18 cellular contexts compared by ENCODE assay signal in genomic region chr6:71534916-71535315, GRCh38.
A peak's percentile ranks its signal among the peaks of the same experiment; 100 is the strongest.
DNase-seq lines count a peak whose midpoint lies in the region; ATAC-seq, FAIRE-seq and TF ChIP-seq lines count a peak whose summit lies in the region.
"Had no signal": no experiment of that assay in that cellular context is flagged by ENCODE, and none has a peak within 500 bp of the region (broad histone marks: within the 10 kb centered on the region; RNA-seq: fewer than 3 reads in every experiment).

No MANE protein-coding gene starts in this region.

- intact Hi-C loops in tibial artery (cut with DNase I; ENCODE audit: low total_unique reads) = loop anchor here (5.0 kb wide), 1 partner anchor 547 kb away; no protein-coding TSS in a partner anchor

- H3K14ac ChIP-seq in mesenchymal stem cell (ENCODE audit: low read length in 2 of 2) (no peak overlapping the region), neuronal stem cell (ENCODE audit: low read length) (no peak overlapping the region)

- H3K9ac ChIP-seq in mesenchymal stem cell (ENCODE audit: low read length) (no peak overlapping the region), neuronal stem cell (ENCODE audit: low read depth, low read length, poor library complexity) (no peak overlapping the region)

- H3K18ac ChIP-seq in mesenchymal stem cell (ENCODE audit: low read depth in 1 of 2, low read length in 2 of 2) (no peak overlapping the region), neuronal stem cell (ENCODE audit: low read length) (no peak overlapping the region)

- H4K8ac ChIP-seq in mesenchymal stem cell (ENCODE audit: low read length) = no peak overlapping the region
- H4K8ac ChIP-seq in neuronal stem cell (ENCODE audit: low read depth, low read length) = no peak overlapping the region

- TF ChIP-seq CTCF in tibial artery (IDR thresholded peaks at IDR 0.05) = no peak

- no peak overlapping the region for H3K4me3 ChIP-seq in mesenchymal stem cell (ENCODE audit: insufficient read depth in 1 of 2, low read depth in 1 of 2, low read length in 2 of 2)
- no peak overlapping the region for H3K4me3 ChIP-seq in neuronal stem cell (ENCODE audit: low read length in 2 of 2)
- no peak overlapping the region for H3K4me3 ChIP-seq in tibial artery

- no peak for ATAC-seq in HG02763 (IDR thresholded peaks at IDR 0.05; ENCODE audit: unreplicated experiment)
- ATAC-seq in HG02759 (IDR thresholded peaks at IDR 0.05; ENCODE audit: unreplicated experiment) = no peak
- ATAC-seq: CD8-positive, alpha-beta T cell had no signal

- no peak for DNase-seq in H54 (ENCODE audit: insufficient read length, low spot score)
- DNase-seq in mesenchymal stem cell = no peak
- DNase-seq in neuronal stem cell (ENCODE audit: low spot score) = no peak
- DNase-seq in tibial artery = no peak
- DNase-seq: CD4-positive, CD25-positive, alpha-beta regulatory T cell; CD8-positive, alpha-beta T cell; DMS 273 treated with DMSO at 0.1 percent for 48 hours; DMS79; EL; GF-D8; GOT3; H7; HCEC 1CT had no signal

- no peak overlapping the region for H2BK12ac ChIP-seq in mesenchymal stem cell (ENCODE audit: low read length in 2 of 2)
- H2BK12ac ChIP-seq in neuronal stem cell (ENCODE audit: low read length) = no peak overlapping the region

- no peak overlapping the region for H2AFZ ChIP-seq in mesenchymal stem cell (ENCODE audit: low read depth, low read length)
- peak overlapping the region; percentile 17 for H2AFZ ChIP-seq in neuronal stem cell (ENCODE audit: low read length)

- H4K91ac ChIP-seq in mesenchymal stem cell (ENCODE audit: low read length) (no peak overlapping the region), neuronal stem cell (ENCODE audit: low read depth, low read length, poor library complexity) (no peak overlapping the region)

- H2BK120ac ChIP-seq in mesenchymal stem cell (ENCODE audit: low read depth, low read length) (no peak overlapping the region), neuronal stem cell (ENCODE audit: low read depth, low read length) (no peak overlapping the region)

- 62% methylated on average over 2 of the region's 3 CpGs for WGBS in mesenchymal stem cell
- WGBS in neuronal stem cell (ENCODE audit: extremely low coverage in 2 of 2, insufficient read length in 2 of 2, insufficient replicate concordance in 1 of 2), 2 donors = no CpG with 5 or more reads among the region's 3 CpGs

- TF ChIP-seq POLR2A in H54 (IDR thresholded peaks at IDR 0.05; ENCODE audit: low read depth, low read length) = no peak

- no peak overlapping the region for H2AK5ac ChIP-seq in mesenchymal stem cell (ENCODE audit: low read length, severe bottlenecking)
- no peak overlapping the region for H2AK5ac ChIP-seq in neuronal stem cell (ENCODE audit: low read depth, low read length)

- peak; percentile 62 for FAIRE-seq in H54 (lab: Jason Lieb, UNC)
- FAIRE-seq: D721Med, GM12891, GM18507 had no signal

- no peak overlapping the region for H3K23ac ChIP-seq in mesenchymal stem cell (ENCODE audit: low read length in 2 of 2)
- H3K23ac ChIP-seq in neuronal stem cell (ENCODE audit: low read depth, low read length, poor library complexity) = no peak overlapping the region

- peak overlapping the region; percentile 23 for H3K27ac ChIP-seq in mesenchymal stem cell (ENCODE audit: low read length, poor library complexity, severe bottlenecking)
- no peak overlapping the region for H3K27ac ChIP-seq in neuronal stem cell (replicated peaks; ENCODE audit: low read length)
- no peak overlapping the region for H3K27ac ChIP-seq in tibial artery

- H3K4me2 ChIP-seq in mesenchymal stem cell (ENCODE audit: low read length, poor library complexity, severe bottlenecking) = no peak overlapping the region
- no peak overlapping the region for H3K4me2 ChIP-seq in neuronal stem cell (ENCODE audit: insufficient read depth, low read length, poor library complexity, severe bottlenecking)

- no peaks in the 10 kb centered on the region for H3K9me3 ChIP-seq in mesenchymal stem cell (ENCODE audit: control insufficient read depth, low read length)
- H3K9me3 ChIP-seq in neuronal stem cell (replicated peaks in 1 of 2; ENCODE audit: control insufficient read depth in 2 of 2, insufficient read depth in 1 of 2, low read depth in 1 of 2, low read length in 2 of 2) = no peaks in the 10 kb centered on the region
- no peaks in the 10 kb centered on the region for H3K9me3 ChIP-seq in tibial artery

- H3K27me3 ChIP-seq in mesenchymal stem cell (ENCODE audit: control insufficient read depth in 1 of 2, insufficient read depth in 1 of 2, low read length in 2 of 2) = no peaks in the 10 kb centered on the region
- no peaks in the 10 kb centered on the region for H3K27me3 ChIP-seq in neuronal stem cell (ENCODE audit: control insufficient read depth in 3 of 3, insufficient read depth in 3 of 3, low read depth in 1 of 3, low read length in 3 of 3)
- H3K27me3 ChIP-seq in tibial artery = no peaks in the 10 kb centered on the region

- H3K4ac ChIP-seq in mesenchymal stem cell (ENCODE audit: low read depth in 1 of 2, low read length in 2 of 2) = no peak overlapping the region
- H3K4ac ChIP-seq in neuronal stem cell (ENCODE audit: low read length) = no peak overlapping the region

- H3K79me1 ChIP-seq in mesenchymal stem cell (replicated peaks; ENCODE audit: low read length, poor library complexity, severe bottlenecking) (no peaks in the 10 kb centered on the region), neuronal stem cell (ENCODE audit: low read depth, low read length) (no peaks in the 10 kb centered on the region)

- H3K36me3 ChIP-seq in mesenchymal stem cell (ENCODE audit: control insufficient read depth in 1 of 2, insufficient read depth in 2 of 2, low read depth in 1 of 2, low read length in 2 of 2) (no peaks in the 10 kb centered on the region), neuronal stem cell (replicated peaks in 1 of 2; ENCODE audit: control insufficient read depth in 2 of 2, insufficient read depth in 2 of 2, low read length in 2 of 2) (no peaks in the 10 kb centered on the region), tibial artery (no peaks in the 10 kb centered on the region)

- no peaks in the 10 kb centered on the region for H3K4me1 ChIP-seq in mesenchymal stem cell (ENCODE audit: control insufficient read depth, insufficient read depth, low read depth, low read length)
- H3K4me1 ChIP-seq in neuronal stem cell (ENCODE audit: control insufficient read depth in 2 of 2, insufficient read depth in 1 of 2, low read depth in 1 of 2, low read length in 2 of 2) = peaks cover 0 to 8% of the 10 kb centered on the region in 2 donors
- H3K4me1 ChIP-seq in tibial artery = peaks cover 0 to 9% (median 6%) of the 10 kb centered on the region in 4 donors

- H2BK15ac ChIP-seq in mesenchymal stem cell (ENCODE audit: low read depth, poor library complexity, severe bottlenecking) = no peak overlapping the region
- no peak overlapping the region for H2BK15ac ChIP-seq in neuronal stem cell (ENCODE audit: low read length)

- H2BK5ac ChIP-seq in mesenchymal stem cell (ENCODE audit: low read depth, low read length, poor library complexity, severe bottlenecking) = no peak overlapping the region
- no peak overlapping the region for H2BK5ac ChIP-seq in neuronal stem cell (ENCODE audit: low read length)
